ENCODE assay signal across 25 cellular contexts in genomic region chr11:104678408-104678807, GRCh38.
DNase-seq lines count a peak whose midpoint lies in the region; ATAC-seq, FAIRE-seq and TF ChIP-seq lines count a peak whose summit lies in the region.
"Had no signal": no experiment of that assay in that cellular context is flagged by ENCODE, and none has a peak within 500 bp of the region (broad histone marks: within the 10 kb centered on the region; RNA-seq: fewer than 3 reads in every experiment).

No MANE protein-coding gene starts in this region.

- H3K27ac Mint-ChIP-seq in natural killer cell treated with Interleukin-12 subunit alpha and Interleukin-12 subunit beta and Interleukin-15 and Interleukin-18, amount 100 ng/mL, for 72 hours = peak overlapping the region; percentile 31 to 49
- H3K27ac Mint-ChIP-seq in natural killer cell = peak overlapping the region in 1 of 2 donors; percentile 10

- H3K4me1 ChIP-seq in Loucy (ENCODE audit: insufficient read depth, low read length, poor library complexity, severe bottlenecking) = peaks cover 13% of the 10 kb centered on the region
- no peaks in the 10 kb centered on the region for H3K4me1 ChIP-seq in endothelial cell of umbilical vein (ENCODE audit: control insufficient read depth, extremely low read depth, insufficient read depth, low read length)
- no peaks in the 10 kb centered on the region for H3K4me1 ChIP-seq in HepG2 (ENCODE audit: insufficient read depth, low read length)
- no peaks in the 10 kb centered on the region for H3K4me1 ChIP-seq in left ventricle myocardium inferior

- BruUV-seq in endothelial cell of umbilical vein (replicated peaks; lab: Mats Ljungman, UMichigan) = no TSS peak
- no TSS peak for BruUV-seq in HepG2 (replicated peaks; lab: Mats Ljungman, UMichigan)

- H3K36me3 ChIP-seq in Loucy (ENCODE audit: insufficient read depth, low read length) = no peaks in the 10 kb centered on the region
- H3K36me3 ChIP-seq in endothelial cell of umbilical vein (ENCODE audit: control insufficient read depth in 2 of 2, extremely low read depth in 1 of 2, insufficient read depth in 2 of 2, low read length in 2 of 2) = no peaks in the 10 kb centered on the region
- no peaks in the 10 kb centered on the region for H3K36me3 ChIP-seq in HepG2 (replicated peaks in 1 of 2; ENCODE audit: control insufficient read depth in 1 of 2, insufficient read depth in 2 of 2, low read length in 2 of 2)
- no peaks in the 10 kb centered on the region for H3K36me3 ChIP-seq in left ventricle myocardium inferior
- H3K36me3 ChIP-seq: BE2C had no signal

- no peaks in the 10 kb centered on the region for H3K9me2 ChIP-seq in Loucy (replicated peaks; ENCODE audit: low read depth, low read length)

- intact Hi-C loops in natural killer cell (cut with micrococcal nuclease) = no loop called here
- intact Hi-C loops in endothelial cell of umbilical vein (cut with micrococcal nuclease) = no loop called here
- intact Hi-C loops in HepG2 (cut with micrococcal nuclease; ENCODE audit: unreplicated experiment) = no loop called here
- intact Hi-C loops in left ventricle myocardium inferior (cut with micrococcal nuclease) = no loop called here

- TF ChIP-seq RAD21 in HepG2 (CRISPR knock-in tag; IDR thresholded peaks at IDR 0.05) = no peak

- H3K36me3 Mint-ChIP-seq in natural killer cell treated with Interleukin-12 subunit alpha and Interleukin-12 subunit beta and Interleukin-15 and Interleukin-18, amount 100 ng/mL, for 72 hours = peaks cover 10% of the 10 kb centered on the region
- no peaks in the 10 kb centered on the region for H3K36me3 Mint-ChIP-seq in natural killer cell
- H3K36me3 Mint-ChIP-seq: T-cell had no signal

- H3K9me3 ChIP-seq in Loucy (ENCODE audit: insufficient read depth, low read depth, low read length) = no peaks in the 10 kb centered on the region
- no peaks in the 10 kb centered on the region for H3K9me3 ChIP-seq in endothelial cell of umbilical vein (replicated peaks; ENCODE audit: control insufficient read depth, insufficient read depth, low read length)
- H3K9me3 ChIP-seq in HepG2 (ENCODE audit: low read length) = no peaks in the 10 kb centered on the region
- peaks cover 7% of the 10 kb centered on the region for H3K9me3 ChIP-seq in left ventricle myocardium inferior (replicated peaks)
- H3K9me3 ChIP-seq: BE2C had no signal

- H3K9me1 ChIP-seq in endothelial cell of umbilical vein (replicated peaks; ENCODE audit: control insufficient read depth, extremely low read depth, insufficient read depth, low read length) = no peaks in the 10 kb centered on the region

- no peak for ATAC-seq in natural killer cell treated with Interleukin-12 subunit alpha and Interleukin-12 subunit beta and Interleukin-15 and Interleukin-18, amount 100 ng/mL, for 72 hours
- ATAC-seq in natural killer cell = no peak
- no peak for ATAC-seq in HG03439 (IDR thresholded peaks at IDR 0.05; ENCODE audit: unreplicated experiment)
- ATAC-seq in HepG2 = no peak
- ATAC-seq: GM12878, HCT116, T-cell had no signal

- H3F3A ChIP-seq in Loucy (ENCODE audit: low read depth) = no peaks in the 10 kb centered on the region

- H3K27me3 Mint-ChIP-seq in natural killer cell treated with Interleukin-12 subunit alpha and Interleukin-12 subunit beta and Interleukin-15 and Interleukin-18, amount 100 ng/mL, for 72 hours = no peaks in the 10 kb centered on the region
- H3K27me3 Mint-ChIP-seq in natural killer cell (ENCODE audit: low read depth in 2 of 2) = no peaks in the 10 kb centered on the region
- H3K27me3 Mint-ChIP-seq: T-cell had no signal

- no peak overlapping the region for H3K4me3 Mint-ChIP-seq in natural killer cell treated with Interleukin-12 subunit alpha and Interleukin-12 subunit beta and Interleukin-15 and Interleukin-18, amount 100 ng/mL, for 72 hours
- no peak overlapping the region for H3K4me3 Mint-ChIP-seq in natural killer cell
- H3K4me3 Mint-ChIP-seq: T-cell had no signal

- no peaks in the 10 kb centered on the region for H3K27me3 ChIP-seq in Loucy (ENCODE audit: insufficient read depth, low read length, poor library complexity, severe bottlenecking)
- H3K27me3 ChIP-seq in endothelial cell of umbilical vein (ENCODE audit: control insufficient read depth in 2 of 2, insufficient read depth in 2 of 2, low read length in 2 of 2) = no peaks in the 10 kb centered on the region
- no peaks in the 10 kb centered on the region for H3K27me3 ChIP-seq in HepG2 (ENCODE audit: control insufficient read depth in 1 of 2, insufficient read depth in 2 of 2, low read length in 2 of 2)
- H3K27me3 ChIP-seq in left ventricle myocardium inferior (ENCODE audit: low read depth) = no peaks in the 10 kb centered on the region
- H3K27me3 ChIP-seq: BE2C had no signal

- no peak for FAIRE-seq in endothelial cell of umbilical vein (lab: Jason Lieb, UNC)
- no peak for FAIRE-seq in HepG2 (lab: Jason Lieb, UNC)
- FAIRE-seq: A204.1, GM12878, HTR-8/SVneo had no signal

- no peak for TF ChIP-seq CTCF in natural killer cell (IDR thresholded peaks at IDR 0.05)
- no peak for TF ChIP-seq CTCF in Loucy (conservative IDR thresholded peaks at IDR 0.05; ENCODE audit: low read length)
- TF ChIP-seq CTCF in endothelial cell of umbilical vein (IDR thresholded peaks at IDR 0.05; ENCODE audit: extremely low read depth in 1 of 2, insufficient read depth in 1 of 2, low read depth in 1 of 2, low read length in 2 of 2) = no peak
- no peak for TF ChIP-seq CTCF in HepG2 (CRISPR knock-in tag; IDR thresholded peaks at IDR 0.05)
- TF ChIP-seq CTCF in left ventricle myocardium inferior (IDR thresholded peaks at IDR 0.05; ENCODE audit: borderline replicate concordance) = no peak

- H3K4me1 Mint-ChIP-seq in natural killer cell treated with Interleukin-12 subunit alpha and Interleukin-12 subunit beta and Interleukin-15 and Interleukin-18, amount 100 ng/mL, for 72 hours (ENCODE audit: low read depth in 2 of 2) = peaks cover 14 to 19% of the 10 kb centered on the region in 2 donors
- H3K4me1 Mint-ChIP-seq in natural killer cell = peaks cover 9 to 17% of the 10 kb centered on the region in 2 donors

- H3K79me2 ChIP-seq in Loucy (ENCODE audit: insufficient read depth, low read length) = no peaks in the 10 kb centered on the region
- H3K79me2 ChIP-seq in endothelial cell of umbilical vein (ENCODE audit: control insufficient read depth, insufficient read depth, low read length) = no peaks in the 10 kb centered on the region
- no peaks in the 10 kb centered on the region for H3K79me2 ChIP-seq in HepG2 (ENCODE audit: insufficient read depth, low read length)

- no peak overlapping the region for H3K4me3 ChIP-seq in Loucy (ENCODE audit: low read length, poor library complexity, severe bottlenecking)
- no peak overlapping the region for H3K4me3 ChIP-seq in endothelial cell of umbilical vein (replicated peaks in 1 of 3; ENCODE audit: insufficient read depth in 1 of 3, low read depth in 1 of 3, low read length in 3 of 3)
- H3K4me3 ChIP-seq in HepG2 (replicated peaks in 1 of 3; ENCODE audit: insufficient read depth in 1 of 3, low read depth in 2 of 3, low read length in 3 of 3) = no peak overlapping the region
- H3K4me3 ChIP-seq in left ventricle myocardium inferior = no peak overlapping the region
- H3K4me3 ChIP-seq: GM12878, GM23248 had no signal

- TF ChIP-seq EP300 in HepG2 (IDR thresholded peaks at IDR 0.05; ENCODE audit: low read depth in 2 of 2, low read length in 2 of 2) (no peak), HepG2 (CRISPR knock-in tag; IDR thresholded peaks at IDR 0.05; ENCODE audit: borderline replicate concordance) (no peak)

- H3K27ac ChIP-seq in endothelial cell of umbilical vein (ENCODE audit: insufficient read depth, low read depth, low read length) = no peak overlapping the region
- no peak overlapping the region for H3K27ac ChIP-seq in HepG2 (ENCODE audit: extremely low read length, insufficient read depth, low read length)
- no peak overlapping the region for H3K27ac ChIP-seq in left ventricle myocardium inferior (replicated peaks)
- H3K27ac ChIP-seq: GM23248 had no signal

- POLR2A ChIA-PET in endothelial cell of umbilical vein (lab: Charles Lee) = no interaction called here
- POLR2A ChIA-PET in HepG2 (lab: Yijun Ruan, JAX) = no interaction called here

- TF ChIP-seq POLR2A in endothelial cell of umbilical vein (IDR thresholded peaks at IDR 0.05; ENCODE audit: low read depth, low read length) (no peak), HepG2 (IDR thresholded peaks at IDR 0.05; ENCODE audit: insufficient read depth in 1 of 2, low read depth in 2 of 2, low read length in 2 of 2) (no peak)

- H2AFZ ChIP-seq in Loucy (ENCODE audit: low read length) = 0 out of 2 replicates have a peak overlapping the region, but pooled peaks have one; percentile 51
- H2AFZ ChIP-seq in endothelial cell of umbilical vein (ENCODE audit: low read depth, low read length) = no peak overlapping the region
- H2AFZ ChIP-seq in HepG2 (ENCODE audit: low read length) = no peak overlapping the region
- H2AFZ ChIP-seq: GM23248 had no signal

- in situ Hi-C loops in HepG2 (cut with HindIII; ENCODE audit: extremely low pct_ligation_motif_present, low pct_unique_long_range_greater_than_20kb) = no loop called here

- no peak for DNase-seq in natural killer cell treated with Interleukin-12 subunit alpha and Interleukin-12 subunit beta and Interleukin-15 and Interleukin-18, amount 100 ng/mL, for 72 hours (ENCODE audit: low spot score)
- DNase-seq in natural killer cell (no peak), endothelial cell of umbilical vein (ENCODE audit: low read depth, low spot score) (peak; percentile 43), HepG2 (ENCODE audit: low spot score) (no peak), left ventricle myocardium inferior (no peak), NCI-H187 (lab: John Stamatoyannopoulos, UW) (no peak)
- DNase-seq: BE2C, DMS79, GM23248, Kasumi-1, MM.1S, NCI-H1092, NCI-H1436, NCI-H2029 treated with DMSO at 0.1 percent for 48 hours, NCI-H226, NCI-H510A treated with DMSO at 0.1 percent for 48 hours, NCI-H748 treated with DMSO at 0.1 percent for 48 hours, Right ventricle myocardium superior, T-cell had no signal

- dilution Hi-C loops in endothelial cell of umbilical vein (cut with MboI; ENCODE audit: extremely low pct_ligation_motif_present, low sequenced_read_pairs) = no loop called here

- WGBS in HepG2 (ENCODE audit: low lambda C conversion rate) = 0% methylated on average over 2 of the region's 2 CpGs

- peaks cover 4% of the 10 kb centered on the region for H3K9me3 Mint-ChIP-seq in natural killer cell treated with Interleukin-12 subunit alpha and Interleukin-12 subunit beta and Interleukin-15 and Interleukin-18, amount 100 ng/mL, for 72 hours
- H3K9me3 Mint-ChIP-seq in natural killer cell = no peaks in the 10 kb centered on the region

- CTCF ChIA-PET in endothelial cell of umbilical vein (lab: Charles Lee) = no interaction called here
- CTCF ChIA-PET in HepG2 (lab: Yijun Ruan, JAX; ENCODE audit: low intra/inter-chr PET ratio, low total read pairs) = no interaction called here

- H4K20me1 ChIP-seq in Loucy (ENCODE audit: insufficient read depth, low read length, poor library complexity, severe bottlenecking) (no peaks in the 10 kb centered on the region), endothelial cell of umbilical vein (replicated peaks; ENCODE audit: control insufficient read depth, extremely low read depth, insufficient read depth, low read length) (no peaks in the 10 kb centered on the region), HepG2 (ENCODE audit: insufficient read depth, low read length) (no peaks in the 10 kb centered on the region)

- H3K9ac ChIP-seq in Loucy (ENCODE audit: low read depth, low read length, poor library complexity, severe bottlenecking) (no peak overlapping the region), endothelial cell of umbilical vein (replicated peaks; ENCODE audit: extremely low read depth, insufficient read depth, low read length) (no peak overlapping the region), HepG2 (ENCODE audit: insufficient read depth, low read depth, low read length) (no peak overlapping the region)
- H3K9ac ChIP-seq: GM23248 had no signal

- H3K4me2 ChIP-seq in Loucy (ENCODE audit: low read depth, low read length, poor library complexity, severe bottlenecking) (no peak overlapping the region), endothelial cell of umbilical vein (ENCODE audit: insufficient read depth, low read length) (no peak overlapping the region), HepG2 (ENCODE audit: low read depth, low read length) (no peak overlapping the region)
